20 cellular contexts compared by ENCODE assay signal in genomic region chr3:50314342-50314741, GRCh38. TPM values are rescaled to one million over a fixed set of nuclear protein-coding genes. Genes with fewer than 3 reads are reported as not detected.
DNase-seq lines count a peak whose midpoint lies in the region; ATAC-seq and TF ChIP-seq lines count a peak whose summit lies in the region.
"Had no signal": no experiment of that assay in that cellular context is flagged by ENCODE, and none has a peak within 500 bp of the region (broad histone marks: within the 10 kb centered on the region; RNA-seq: fewer than 3 reads in every experiment).

No MANE protein-coding gene starts in this region.

- H3K27ac Mint-ChIP-seq in CD8-positive, alpha-beta T cell: no peak overlapping the region
- H3K27ac Mint-ChIP-seq: activated T-helper 2 cell treated with anti-CD3 and anti-CD28 coated beads, Interferon-gamma antibody, Interleukin-2, Interleukin-4, amounts not matched to agents 10 μg/mL and 5 μg/mL and 100 μg/mL, durations not matched to agents 14 hours and 24 hours and 36 hours had no signal

- peak in 2 of 5 donors; percentile 13 to 17 for DNase-seq in heart left ventricle
- no peak for DNase-seq in cardiac septum (ENCODE audit: low spot score)
- no peak for DNase-seq in left ventricle myocardium inferior
- DNase-seq in vagina (ENCODE audit: extremely low spot score in 2 of 2): no peak
- DNase-seq in CD8-positive, alpha-beta T cell: no peak
- DNase-seq in SKM-1 treated with dmso at 0.1 percent for 144 hours (lab: John Stamatoyannopoulos, UW; ENCODE audit: unreplicated experiment): no peak
- DNase-seq in mesenteric fat pad (ENCODE audit: low spot score): no peak
- DNase-seq: activated CD4-positive, alpha-beta T cell treated with anti-CD3 and anti-CD28 coated beads for 4 hours; CD4-positive, CD25-positive, alpha-beta regulatory T cell; dermis blood vessel endothelial cell; DMS53; GF-D8; midbrain; NCI-H1417; NCI-H2171; NCI-H524 treated with DMSO at 0.1 percent for 48 hours had no signal

- H3K4me1 ChIP-seq in heart left ventricle (peaks cover 5 to 33% (median 26%) of the 10 kb centered on the region in 12 donors), left ventricle myocardium inferior (peaks cover 58% of the 10 kb centered on the region), neutrophil (ENCODE audit: control insufficient read depth in 1 of 2, insufficient read depth in 1 of 2, low read depth in 1 of 2, low read length in 1 of 2) (peaks cover 18 to 26% of the 10 kb centered on the region in 2 experiments), vagina (peaks cover 59% of the 10 kb centered on the region)
- peaks cover 15% of the 10 kb centered on the region for H3K4me1 ChIP-seq in CD8-positive, alpha-beta T cell (ENCODE audit: insufficient read depth, low read length)

- CTCF ChIA-PET in CD8-positive, alpha-beta T cell (lab: Charles Lee): interaction anchor here (1.2 to 3.7 kb wide), 3 partner anchors 10 to 229 kb away, joined by 3 to 16 read pairs (median 3); no protein-coding TSS in a partner anchor

- H3K9me3 ChIP-seq in heart left ventricle (no peaks in the 10 kb centered on the region), left ventricle myocardium inferior (replicated peaks) (no peaks in the 10 kb centered on the region), neutrophil (no peaks in the 10 kb centered on the region), vagina (no peaks in the 10 kb centered on the region)
- H3K9me3 ChIP-seq in CD8-positive, alpha-beta T cell (ENCODE audit: low read length): no peaks in the 10 kb centered on the region
- H3K9me3 ChIP-seq: gastroesophageal sphincter had no signal

- WGBS in heart left ventricle, 4 donors: 65 to 85% (median 76%) methylated on average over 3 of the region's 3 CpGs

- intact Hi-C loops in heart left ventricle (cut with DNase I): no loop called here
- intact Hi-C loops in cardiac septum (cut with DNase I): no loop called here
- intact Hi-C loops in left ventricle myocardium inferior (cut with micrococcal nuclease): no loop called here
- intact Hi-C loops in vagina (cut with DNase I): no loop called here
- intact Hi-C loops in CD8-positive, alpha-beta T cell (cut with DNase I, micrococcal nuclease): no loop called here

- peaks cover 28% of the 10 kb centered on the region for H3K4me1 Mint-ChIP-seq in CD8-positive, alpha-beta T cell (ENCODE audit: low read depth)

- no peaks in the 10 kb centered on the region for H3K27me3 Mint-ChIP-seq in CD8-positive, alpha-beta T cell (ENCODE audit: low read depth)

- POLR2A ChIA-PET in CD8-positive, alpha-beta T cell (lab: Charles Lee): interaction anchor here (1.3 to 2.2 kb wide), 3 partner anchors 15 to 37 kb away, joined by 4 to 10 read pairs (median 6); partner anchors contain the start of genes CYB561D2, HYAL3, NAA80 and NPRL2

- TF ChIP-seq POLR2A in heart left ventricle (IDR thresholded peaks at IDR 0.05): no peak
- TF ChIP-seq POLR2A in vagina (IDR thresholded peaks at IDR 0.05): no peak

- H3K4me3 ChIP-seq in heart left ventricle (no peak overlapping the region), left ventricle myocardium inferior (no peak overlapping the region), neutrophil (ENCODE audit: low read depth in 1 of 2, low read length in 1 of 2) (no peak overlapping the region), vagina (no peak overlapping the region)
- H3K4me3 ChIP-seq in CD8-positive, alpha-beta T cell (ENCODE audit: low read depth, low read length): no peak overlapping the region
- H3K4me3 ChIP-seq: gastroesophageal sphincter had no signal

- TF ChIP-seq CTCF in heart left ventricle (IDR thresholded peaks at IDR 0.05) (no peak), left ventricle myocardium inferior (IDR thresholded peaks at IDR 0.05; ENCODE audit: borderline replicate concordance) (no peak), neutrophil (IDR thresholded peaks at IDR 0.05) (no peak), vagina (IDR thresholded peaks at IDR 0.05) (no peak)
- no peak for TF ChIP-seq CTCF in CD8-positive, alpha-beta T cell (IDR thresholded peaks at IDR 0.05)

- ATAC-seq in heart left ventricle: peak in 3 of 4 donors; percentile 4 to 8 (median 4)
- ATAC-seq in CD8-positive, alpha-beta T cell: no peak

- H3K27me3 ChIP-seq in heart left ventricle (no peaks in the 10 kb centered on the region), left ventricle myocardium inferior (ENCODE audit: low read depth) (no peaks in the 10 kb centered on the region), neutrophil (no peaks in the 10 kb centered on the region), vagina (no peaks in the 10 kb centered on the region)
- H3K27me3 ChIP-seq in CD8-positive, alpha-beta T cell (ENCODE audit: insufficient read depth, low read length): no peaks in the 10 kb centered on the region
- H3K27me3 ChIP-seq: gastroesophageal sphincter had no signal

- H3K9me3 Mint-ChIP-seq in CD8-positive, alpha-beta T cell: no peaks in the 10 kb centered on the region
- H3K9me3 Mint-ChIP-seq: CD4-positive, CD25-positive, alpha-beta regulatory T cell had no signal

- no peak overlapping the region for H3K4me3 Mint-ChIP-seq in CD8-positive, alpha-beta T cell

- H3K36me3 Mint-ChIP-seq in CD8-positive, alpha-beta T cell: peaks cover 3% of the 10 kb centered on the region

- H3K36me3 ChIP-seq in heart left ventricle (peaks cover 0 to 51% (median 37%) of the 10 kb centered on the region in 9 donors), left ventricle myocardium inferior (peaks cover 40% of the 10 kb centered on the region), neutrophil (peaks cover 5% of the 10 kb centered on the region), vagina (peaks cover 0 to 9% of the 10 kb centered on the region in 2 donors)
- no peaks in the 10 kb centered on the region for H3K36me3 ChIP-seq in CD8-positive, alpha-beta T cell (ENCODE audit: insufficient read depth, low read length)

- no peak overlapping the region for H3K27ac ChIP-seq in heart left ventricle
- H3K27ac ChIP-seq in left ventricle myocardium inferior (replicated peaks): peak overlapping the region; percentile 11
- H3K27ac ChIP-seq in neutrophil: peak overlapping the region; percentile 10
- peak overlapping the region; percentile 63 for H3K27ac ChIP-seq in vagina
- no peak overlapping the region for H3K27ac ChIP-seq in CD8-positive, alpha-beta T cell (ENCODE audit: low read depth, low read length)
- H3K27ac ChIP-seq: HL-60 had no signal

RNA-seq across cellular contexts. Expression of gene HYAL2, which starts 8.2 kb away (rescaled TPM):
- 100 to 1,000 TPM in 2 of 9 donors, 10 to 100 TPM in 7; 24.0 to 234 (median 48.5) TPM for total RNA-seq in heart left ventricle
- 100 to 1,000 TPM in 1 of 2 donors, 10 to 100 TPM in 1; 52.2 to 119 TPM for polyA plus RNA-seq in heart left ventricle
- total RNA-seq in cardiac septum: 42.0 TPM
- total RNA-seq in left ventricle myocardium inferior: 38.9 TPM
- total RNA-seq in vagina: 173 TPM
- under 1 TPM; 0.61 to 0.79 TPM for total RNA-seq in CD8-positive, alpha-beta T cell
- total RNA-seq in mesenteric fat pad: 118 TPM

RNA-seq across cellular contexts. Expression of gene HYAL1, which starts 11.0 kb away (rescaled TPM):
- total RNA-seq in heart left ventricle (10 to 100 TPM; 36.9 to 99.7 (median 57.8) TPM), cardiac septum (51.6 TPM), left ventricle myocardium inferior (52.2 TPM), vagina (17.7 TPM), mesenteric fat pad (11.2 TPM)
- 10 to 100 TPM; 37.6 to 60.7 TPM for polyA plus RNA-seq in heart left ventricle
- under 1 TPM in 1 of 2 experiments, not detected in 1; 0.30 TPM for total RNA-seq in CD8-positive, alpha-beta T cell

RNA-seq across cellular contexts. Expression of gene TUSC2, which starts 13.7 kb away (rescaled TPM):
- total RNA-seq in heart left ventricle: 10 to 100 TPM; 24.5 to 34.9 (median 29.0) TPM
- 10 to 100 TPM; 27.6 to 68.1 TPM for polyA plus RNA-seq in heart left ventricle
- 24.5 TPM for total RNA-seq in cardiac septum
- 32.9 TPM for total RNA-seq in left ventricle myocardium inferior
- 11.8 TPM for total RNA-seq in vagina
- total RNA-seq in CD8-positive, alpha-beta T cell: 10 to 100 TPM; 23.6 to 23.7 TPM
- 27.4 TPM for total RNA-seq in mesenteric fat pad

RNA-seq across cellular contexts. Expression of gene HYAL3, which starts 15.1 kb away (rescaled TPM):
- total RNA-seq in heart left ventricle (1 to 10 TPM; 1.0 to 3.2 (median 1.6) TPM), cardiac septum (1.3 TPM), left ventricle myocardium inferior (1.2 TPM), vagina (8.1 TPM), mesenteric fat pad (1.4 TPM)
- polyA plus RNA-seq in heart left ventricle: 1 to 10 TPM; 2.1 to 3.1 TPM
- 1 to 10 TPM; 2.1 to 3.2 TPM for total RNA-seq in CD8-positive, alpha-beta T cell

RNA-seq across cellular contexts. Expression of gene NAA80, which starts 15.1 kb away (rescaled TPM):
- total RNA-seq in heart left ventricle: 10 to 100 TPM in 4 of 9 donors, 1 to 10 TPM in 5; 8.0 to 13.9 (median 9.8) TPM
- polyA plus RNA-seq in heart left ventricle: 10 to 100 TPM in 1 of 2 donors, 1 to 10 TPM in 1; 5.0 to 10.4 TPM
- 8.5 TPM for total RNA-seq in cardiac septum
- total RNA-seq in left ventricle myocardium inferior: 5.3 TPM
- 10.1 TPM for total RNA-seq in vagina
- 10 to 100 TPM; 37.1 to 40.7 TPM for total RNA-seq in CD8-positive, alpha-beta T cell
- total RNA-seq in mesenteric fat pad: 10.2 TPM

Comparison
In these comparisons a context has a peak if more than half of its experiments do, and no peak if none do; other contexts are left out.
1. H3K27ac ChIP-seq: peak in left ventricle myocardium inferior (single experiment), neutrophil (single experiment) and vagina (single experiment); none in heart left ventricle (0 of 12) and CD8-positive, alpha-beta T cell (single experiment).
2. RNA of gene HYAL2, which starts 8.2 kb away (total RNA-seq): 173 TPM in vagina (single experiment), 118 TPM in mesenteric fat pad (single experiment), 24.0 to 234 TPM in heart left ventricle, 42.0 TPM in cardiac septum (single experiment) and 38.9 TPM in left ventricle myocardium inferior (single experiment); 0.61 to 0.79 TPM in CD8-positive, alpha-beta T cell; every median in the first group is over 10 times any median in the second.